Comparison of ENCODE assay signal across 8 cellular contexts in the genomic region with DNA sequence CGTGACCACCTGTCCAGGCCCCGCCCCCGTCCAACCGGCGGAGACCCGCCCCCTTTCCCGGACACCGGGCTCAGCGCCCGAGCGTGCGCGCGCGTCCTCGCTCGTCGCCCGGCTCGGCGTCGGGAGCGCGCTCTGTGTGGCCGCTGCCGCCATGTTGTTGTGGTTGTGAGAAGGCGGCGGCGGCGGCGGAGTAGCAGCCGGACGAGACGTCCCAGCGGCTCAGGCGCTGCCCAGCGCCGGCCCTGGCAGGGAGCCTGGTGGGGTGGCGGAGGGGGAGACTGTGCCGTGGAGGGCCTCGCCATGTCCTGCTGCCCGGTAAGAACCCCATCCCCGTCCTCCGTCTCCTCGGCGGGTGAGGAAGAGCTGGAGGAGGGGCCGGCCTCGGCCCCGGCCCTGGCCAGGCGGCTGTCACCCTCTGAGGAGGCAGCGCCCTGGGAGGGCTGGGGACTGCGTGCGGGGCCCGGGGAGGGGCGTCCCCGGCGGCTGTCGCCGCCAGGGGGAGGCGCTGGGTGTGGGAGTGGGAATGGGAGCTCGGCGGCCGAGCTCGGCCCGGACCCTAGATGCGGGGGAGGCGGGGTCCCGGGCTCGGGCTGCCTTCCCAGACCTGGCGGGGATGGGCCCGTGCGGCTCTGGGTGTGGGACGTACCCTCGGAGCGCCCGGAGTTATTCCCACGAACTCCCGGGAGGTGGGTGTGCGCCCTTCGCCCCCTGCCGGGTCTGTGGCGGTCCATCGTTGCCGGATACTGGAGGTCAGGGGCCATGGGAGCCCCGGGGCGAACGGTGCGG. TPM values are rescaled to one million over a fixed set of nuclear protein-coding genes. Genes with fewer than 3 reads are reported as not detected.
DNase-seq lines count a peak whose midpoint lies in the region; ATAC-seq and TF ChIP-seq lines count a peak whose summit lies in the region.

TSS of gene MTMR3 (plus strand) at position 130 of the 786 bp plus-strand sequence. CDS start 87,886 bp downstream, outside the sequence.

- H3K27ac Mint-ChIP-seq in T-cell: peak within 1 kb of the TSS; percentile 73 to 81
- peak within 1 kb of the TSS; percentile 85 for H3K27ac Mint-ChIP-seq in type B pancreatic cell

- H3K36me3 Mint-ChIP-seq in T-cell: no peaks in the 10 kb centered on the region
- H3K36me3 Mint-ChIP-seq in type B pancreatic cell: no peaks in the 10 kb centered on the region

- no peaks in the 10 kb centered on the region for H3K9me3 ChIP-seq in HCT116 (ENCODE audit: control insufficient read depth in 1 of 2, insufficient read depth in 1 of 2, low read depth in 1 of 2, low read length in 2 of 2)
- H3K9me3 ChIP-seq in heart left ventricle: no peaks in the 10 kb centered on the region

- ATAC-seq in HCT116 (peak; percentile 90), T-cell (replicated peaks in 1 of 4) (peak; percentile 81 to 85 (median 82)), heart left ventricle (peak; percentile 79 to 95 (median 90))

- peaks cover 4 to 12% of the 10 kb centered on the region in 2 experiments; a peak in 2 of 4 replicates for H3K4me1 ChIP-seq in HCT116 (ENCODE audit: control insufficient read depth in 1 of 2, insufficient read depth in 2 of 2, low read length in 2 of 2)
- H3K4me1 ChIP-seq in heart left ventricle: peaks cover 6 to 52% (median 36%) of the 10 kb centered on the region in 12 donors

- 0 to 1% (median 0%) methylated on average over 55 to 88 of the region's 88 CpGs for WGBS in adipose tissue, 3 donors
- 0 to 1% (median 1%) methylated on average over 40 to 88 of the region's 88 CpGs for WGBS in heart left ventricle, 4 donors

- H3K9me3 Mint-ChIP-seq in T-cell: no peaks in the 10 kb centered on the region
- no peaks in the 10 kb centered on the region for H3K9me3 Mint-ChIP-seq in type B pancreatic cell

- RAD21 ChIA-PET in HCT116 (lab: Charles Lee; ENCODE audit: low non-redundant PET in 1 of 2, low total read pairs in 2 of 2, uncharacterized antibody in 2 of 2, unreplicated experiment in 2 of 2): no interaction called here

- H3K4me3 Mint-ChIP-seq in T-cell (peak within 1 kb of the TSS in 2 of 3 donors; percentile 29 to 92), type B pancreatic cell (peak within 1 kb of the TSS; percentile 63)

- H3K4me1 Mint-ChIP-seq in T-cell (peaks cover 9 to 11% (median 11%) of the 10 kb centered on the region in 3 donors), type B pancreatic cell (ENCODE audit: unreplicated experiment) (peaks cover 7% of the 10 kb centered on the region)

- POLR2A ChIA-PET in HCT116 (lab: Charles Lee): interaction anchor here (0.6 to 1.1 kb wide), 2 partner anchors 14 to 208 kb away, joined by 3 read pairs; no protein-coding TSS in a partner anchor
- POLR2A ChIA-PET in T-cell (lab: Charles Lee): interaction anchor here in 1 of 2 donors (0.6 kb wide), 3 partner anchors 8 to 181 kb away, joined by 3 to 6 read pairs (median 4); no protein-coding TSS in a partner anchor

- H2AFZ ChIP-seq in HCT116 (ENCODE audit: low read depth, low read length, poor library complexity, severe bottlenecking): peak within 1 kb of the TSS; percentile 89

- no peaks in the 10 kb centered on the region for H4K20me1 ChIP-seq in HCT116 (ENCODE audit: insufficient read depth)

- intact Hi-C loops in HCT116 (cut with micrococcal nuclease): no loop called here
- intact Hi-C loops in heart left ventricle (cut with DNase I): loop anchor here in 9 of 10 donors (1.0 to 10.0 kb wide), 11 partner anchors 44 to 124 kb away; partner anchors contain the start of genes ASCC2 (in 6 of the 9), UQCR10 (in 1 of the 9) and ZMAT5 (in 1 of the 9)
- intact Hi-C loops in posterior cingulate gyrus (cut with DNase I): loop anchor here (5.0 kb wide), 1 partner anchor 46 kb away; the partner anchor contains the start of gene ASCC2

- H3K4me3 ChIP-seq in HCT116 (replicated peaks in 1 of 2; ENCODE audit: low read depth in 1 of 2, low read length in 2 of 2): peak within 1 kb of the TSS; percentile 59 to 77
- H3K4me3 ChIP-seq in heart left ventricle: peak within 1 kb of the TSS; percentile 45 to 98 (median 85)

- H3K36me3 ChIP-seq in HCT116 (ENCODE audit: control insufficient read depth in 1 of 2, insufficient read depth in 2 of 2, low read length in 2 of 2) (no peaks in the 10 kb centered on the region), heart left ventricle (no peaks in the 10 kb centered on the region)

- H3K79me2 ChIP-seq in HCT116 (ENCODE audit: insufficient read depth, low read length): peaks cover 46% of the 10 kb centered on the region

- DNase-seq in GM03348 (ENCODE audit: low spot score): peak; percentile 93
- peak; percentile 72 for DNase-seq in HCT116 (ENCODE audit: low read depth, low spot score)
- peak; percentile 72 for DNase-seq in NCI-H1048 (lab: John Stamatoyannopoulos, UW)
- DNase-seq in T-cell: peak; percentile 65 to 94 (median 78)
- peak; percentile 94 to 97 (median 95) for DNase-seq in heart left ventricle
- peak; percentile 85 to 99 (median 92) for DNase-seq in posterior cingulate gyrus
- peak; percentile 98 for DNase-seq in type B pancreatic cell (ENCODE audit: extremely low spot score, unreplicated experiment)

- H3K9ac ChIP-seq in HCT116 (ENCODE audit: low read length): peak within 1 kb of the TSS; percentile 75

- no TSS peak for BruUV-seq in HCT116 (replicated peaks; lab: Mats Ljungman, UMichigan)

- H3K27ac ChIP-seq in HCT116 (ENCODE audit: low read depth, low read length): peak within 1 kb of the TSS; percentile 91
- H3K27ac ChIP-seq in adipose tissue (ENCODE audit: low read depth, low read length): peak within 1 kb of the TSS; percentile 84
- peak within 1 kb of the TSS; percentile 87 to 98 (median 96) for H3K27ac ChIP-seq in heart left ventricle

- H3K9me2 ChIP-seq in HCT116 (ENCODE audit: insufficient read depth): no peaks in the 10 kb centered on the region

- H3K27me3 Mint-ChIP-seq in T-cell (peaks cover 0 to 4% of the 10 kb centered on the region in 2 donors), type B pancreatic cell (no peaks in the 10 kb centered on the region)

- TF ChIP-seq POLR2A in HCT116 (IDR thresholded peaks at IDR 0.05; ENCODE audit: borderline replicate concordance, extremely low read depth, insufficient read depth, insufficient read length): peak; percentile 39
- TF ChIP-seq POLR2A in heart left ventricle (IDR thresholded peaks at IDR 0.05): peak in 1 of 2 donors; percentile 64

- TF ChIP-seq CTCF in HCT116 (IDR thresholded peaks at IDR 0.05 in 2 of 3, conservative IDR thresholded peaks at IDR 0.05 in 1 of 3; ENCODE audit: borderline replicate concordance in 1 of 3, insufficient read depth in 1 of 3, low read depth in 2 of 3, low read length in 2 of 3): peak; percentile 11 to 36 (median 30); a peak in 2 of 6 replicates
- TF ChIP-seq CTCF in heart left ventricle (IDR thresholded peaks at IDR 0.05): peak in 11 of 12 donors; percentile 18 to 74 (median 50)
- peak; percentile 70 for TF ChIP-seq CTCF in type B pancreatic cell (conservative IDR thresholded peaks at IDR 0.05)

- no peaks in the 10 kb centered on the region for H3K27me3 ChIP-seq in HCT116 (ENCODE audit: insufficient read depth, low read length)
- H3K27me3 ChIP-seq in heart left ventricle: no peaks in the 10 kb centered on the region

- 0 out of 2 replicates have a peak, but pooled peaks have one; percentile 15 for TF ChIP-seq RAD21 in HCT116 (IDR thresholded peaks at IDR 0.05; ENCODE audit: low read depth)

- CTCF ChIA-PET in HCT116 (lab: Charles Lee): interaction anchor here (0.5 to 1.4 kb wide), 2 partner anchors 12 to 258 kb away, joined by 3 to 5 read pairs; no protein-coding TSS in a partner anchor
- CTCF ChIA-PET in T-cell (lab: Charles Lee): interaction anchor here (0.6 to 0.7 kb wide), 3 partner anchors 16 to 46 kb away, joined by 4 to 6 read pairs (median 4); no protein-coding TSS in a partner anchor

- peak within 1 kb of the TSS; percentile 66 for H3K4me2 ChIP-seq in HCT116 (ENCODE audit: low read length)

TF ChIP-seq in HCT116, 20 proteins besides CTCF, POLR2A, EP300 and RAD21 (continues in another document):
- TF ChIP-seq, protein P1, sequence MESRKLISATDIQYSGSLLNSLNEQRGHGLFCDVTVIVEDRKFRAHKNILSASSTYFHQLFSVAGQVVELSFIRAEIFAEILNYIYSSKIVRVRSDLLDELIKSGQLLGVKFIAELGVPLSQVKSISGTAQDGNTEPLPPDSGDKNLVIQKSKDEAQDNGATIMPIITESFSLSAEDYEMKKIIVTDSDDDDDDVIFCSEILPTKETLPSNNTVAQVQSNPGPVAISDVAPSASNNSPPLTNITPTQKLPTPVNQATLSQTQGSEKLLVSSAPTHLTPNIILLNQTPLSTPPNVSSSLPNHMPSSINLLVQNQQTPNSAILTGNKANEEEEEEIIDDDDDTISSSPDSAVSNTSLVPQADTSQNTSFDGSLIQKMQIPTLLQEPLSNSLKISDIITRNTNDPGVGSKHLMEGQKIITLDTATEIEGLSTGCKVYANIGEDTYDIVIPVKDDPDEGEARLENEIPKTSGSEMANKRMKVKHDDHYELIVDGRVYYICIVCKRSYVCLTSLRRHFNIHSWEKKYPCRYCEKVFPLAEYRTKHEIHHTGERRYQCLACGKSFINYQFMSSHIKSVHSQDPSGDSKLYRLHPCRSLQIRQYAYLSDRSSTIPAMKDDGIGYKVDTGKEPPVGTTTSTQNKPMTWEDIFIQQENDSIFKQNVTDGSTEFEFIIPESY (IDR thresholded peaks at IDR 0.05; ENCODE audit: extremely low read depth, insufficient replicate concordance, low read length): no peak
- no peak for TF ChIP-seq SP1 (IDR thresholded peaks at IDR 0.05; ENCODE audit: low read depth)
- no peak for TF ChIP-seq EZH2phosphoT487 (IDR thresholded peaks at IDR 0.05; ENCODE audit: borderline replicate concordance)
- TF ChIP-seq, protein P2, sequence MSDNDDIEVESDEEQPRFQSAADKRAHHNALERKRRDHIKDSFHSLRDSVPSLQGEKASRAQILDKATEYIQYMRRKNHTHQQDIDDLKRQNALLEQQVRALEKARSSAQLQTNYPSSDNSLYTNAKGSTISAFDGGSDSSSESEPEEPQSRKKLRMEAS (IDR thresholded peaks at IDR 0.05): peak; percentile 41; the same call in 1 of the 2 replicates
- TF ChIP-seq EGR1 (IDR thresholded peaks at IDR 0.05; ENCODE audit: low read depth): 0 out of 2 replicates have a peak, but pooled peaks have one; percentile 15
- peak; percentile 49; the same call in 1 of the 2 replicates for TF ChIP-seq ZFX (IDR thresholded peaks at IDR 0.05)
- peak; percentile 82 for TF ChIP-seq YY1 (IDR thresholded peaks at IDR 0.05; ENCODE audit: extremely low read depth, insufficient replicate concordance, low read depth, low read length)
- peak; percentile 75 for TF ChIP-seq POLR2AphosphoS5 (IDR thresholded peaks at IDR 0.05; ENCODE audit: low read depth, low read length)
- no peak for TF ChIP-seq JUND (IDR thresholded peaks at IDR 0.05)
- TF ChIP-seq CEBPB (IDR thresholded peaks at IDR 0.05; ENCODE audit: low read depth): no peak

RNA-seq across cellular contexts. Expression of gene MTMR3, which starts in this region (rescaled TPM):
- 27.0 TPM for total RNA-seq in HCT116 (2021; ENCODE audit: unreplicated experiment)
- polyA plus RNA-seq in HCT116 (2012): 20.6 TPM in 2 replicates
- total RNA-seq in T-cell: 10 to 100 TPM; 49.2 to 62.7 (median 57.1) TPM
- polyA plus RNA-seq in adipose tissue: 10 to 100 TPM in 2 of 3 donors, 1 to 10 TPM in 1; 9.7 to 15.7 (median 12.4) TPM
- total RNA-seq in heart left ventricle: 10 to 100 TPM; 26.1 to 44.8 (median 36.7) TPM
- polyA plus RNA-seq in heart left ventricle: 10 to 100 TPM in 1 of 2 donors, 1 to 10 TPM in 1; 9.6 to 22.3 TPM
- total RNA-seq in type B pancreatic cell (ENCODE audit: low replicate concordance): 50.2 and 54.3 TPM in 2 replicates

Comparison
In these comparisons a context has a peak if more than half of its experiments do, and no peak if none do; other contexts are left out.
1. Peak in every context shown above with its lines: DNase-seq, ATAC-seq, H3K4me3 ChIP-seq and H3K27ac ChIP-seq.